Comparison of ENCODE assay signal across 11 cellular contexts in the genomic region with DNA sequence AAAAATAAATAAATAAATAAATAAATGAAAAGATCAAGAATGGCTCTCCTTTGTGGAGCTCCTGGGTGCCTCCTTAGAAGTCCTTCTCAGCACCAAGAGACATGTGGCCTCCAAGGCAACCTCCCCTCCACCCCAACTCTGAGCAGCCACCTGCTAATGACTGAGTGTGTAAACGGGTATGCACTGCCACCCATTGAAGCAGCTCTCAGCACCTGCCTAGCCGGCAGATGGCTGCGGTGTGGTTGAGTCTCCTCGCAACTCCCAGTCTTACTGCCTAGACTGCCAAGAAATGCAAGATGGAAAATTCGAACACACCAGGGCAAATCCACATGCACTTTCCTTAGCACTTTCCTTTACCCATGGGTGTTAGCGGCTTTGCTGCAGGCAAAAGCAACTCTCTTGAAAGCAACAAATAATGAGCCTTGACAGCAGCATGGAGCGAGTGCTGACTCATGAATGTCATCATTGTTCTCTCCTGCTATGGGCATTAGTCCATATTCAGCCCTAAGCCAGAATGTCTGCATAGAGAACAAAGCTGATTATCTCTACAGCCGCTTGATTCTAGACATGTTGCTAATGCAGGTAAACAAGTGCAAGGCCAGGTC.
DNase-seq lines count a peak whose midpoint lies in the region; ATAC-seq, FAIRE-seq and TF ChIP-seq lines count a peak whose summit lies in the region.
"Had no signal": no experiment of that assay in that cellular context is flagged by ENCODE, and none has a peak within 500 bp of the region (broad histone marks: within the 10 kb centered on the region; RNA-seq: fewer than 3 reads in every experiment).

No MANE protein-coding gene starts in this region.

- no peak for TF ChIP-seq POLR2A in GM12892 (IDR thresholded peaks at IDR 0.05; ENCODE audit: low read depth, low read length)

- no peaks in the 10 kb centered on the region for H3K4me1 Mint-ChIP-seq in activated T-cell treated with anti-CD3 and anti-CD28 coated beads, Interleukin-2, amount 50 U/mL, for 72 hours (ENCODE audit: low read depth)

- no peak for ATAC-seq in activated T-cell treated with anti-CD3 and anti-CD28 coated beads, Interleukin-2, amount 50 U/mL, for 72 hours (replicated peaks in 1 of 2)
- ATAC-seq: lower lobe of right lung had no signal

- H3K4me3 ChIP-seq in WERI-Rb-1 (ENCODE audit: low read depth, low read length) = no peak overlapping the region
- H3K4me3 ChIP-seq: cardiac muscle cell, lower lobe of right lung, transverse colon had no signal

- no peaks in the 10 kb centered on the region for H3K36me3 ChIP-seq in WERI-Rb-1
- H3K36me3 ChIP-seq: cardiac muscle cell, lower lobe of right lung, transverse colon had no signal

- no peak overlapping the region for H3K4me3 Mint-ChIP-seq in activated T-cell treated with anti-CD3 and anti-CD28 coated beads, Interleukin-2, amount 50 U/mL, for 72 hours

- no peaks in the 10 kb centered on the region for H3K27me3 ChIP-seq in WERI-Rb-1 (ENCODE audit: insufficient read depth, low read depth, severe bottlenecking)
- H3K27me3 ChIP-seq: cardiac muscle cell, transverse colon had no signal

- H3K9me3 ChIP-seq in WERI-Rb-1 (ENCODE audit: severe bottlenecking) = no peaks in the 10 kb centered on the region
- H3K9me3 ChIP-seq: lower lobe of right lung, transverse colon had no signal

- H3K36me3 Mint-ChIP-seq in activated T-cell treated with anti-CD3 and anti-CD28 coated beads, Interleukin-2, amount 50 U/mL, for 72 hours (ENCODE audit: insufficient read depth in 2 of 2) = peaks cover 0 to 4% of the 10 kb centered on the region in 2 donors

- DNase-seq in COR-L47 (lab: John Stamatoyannopoulos, UW) (peak; percentile 42), NCI-H187 treated with DMSO at 0.1 percent for 48 hours (lab: John Stamatoyannopoulos, UW) (peak; percentile 63), WERI-Rb-1 (peak; percentile 59), kidney tubule cell (ENCODE audit: low spot score) (peak; percentile 25), OCI-M2 (lab: John Stamatoyannopoulos, UW; ENCODE audit: unreplicated experiment) (no peak), GM12892 (ENCODE audit: insufficient read length) (no peak), NCI-H446 treated with DMSO at 0.1 percent for 48 hours (lab: John Stamatoyannopoulos, UW) (no peak)
- no peak for DNase-seq in activated T-cell treated with anti-CD3 and anti-CD28 coated beads, Interleukin-2, amount 50 U/mL, for 72 hours
- DNase-seq: lower lobe of right lung, transverse colon had no signal

- peak; percentile 38; the same call in 1 of the 2 replicates for TF ChIP-seq CTCF in WERI-Rb-1 (IDR thresholded peaks at IDR 0.05; ENCODE audit: low read depth, low read length)

- no peak for FAIRE-seq in GM12892 (lab: Jason Lieb, UNC)

- no peak overlapping the region for H3K27ac Mint-ChIP-seq in activated T-cell treated with anti-CD3 and anti-CD28 coated beads, Interleukin-2, amount 50 U/mL, for 72 hours

- H3K27me3 Mint-ChIP-seq in activated T-cell treated with anti-CD3 and anti-CD28 coated beads, Interleukin-2, amount 50 U/mL, for 72 hours (ENCODE audit: low read depth) = no peaks in the 10 kb centered on the region

- H3K27ac ChIP-seq in WERI-Rb-1 = 0 out of 2 replicates have a peak overlapping the region, but pooled peaks have one; percentile 5
- H3K27ac ChIP-seq: cardiac muscle cell, lower lobe of right lung, transverse colon had no signal

- peaks cover 4 to 15% of the 10 kb centered on the region in 2 donors for H3K9me3 Mint-ChIP-seq in activated T-cell treated with anti-CD3 and anti-CD28 coated beads, Interleukin-2, amount 50 U/mL, for 72 hours

Comparison
In these comparisons a context has a peak if more than half of its experiments do, and no peak if none do; other contexts are left out.
1. DNase-seq: peak in COR-L47 (single experiment), NCI-H187 treated with DMSO at 0.1 percent for 48 hours (single experiment), WERI-Rb-1 (single experiment) and kidney tubule cell (single experiment); none in OCI-M2 (single experiment), activated T-cell treated with anti-CD3 and anti-CD28 coated beads, Interleukin-2, amount 50 U/mL, for 72 hours (0 of 2), GM12892 (single experiment) and NCI-H446 treated with DMSO at 0.1 percent for 48 hours (single experiment).